ENCODE assay signal across 1 cellular context in the genomic region with DNA sequence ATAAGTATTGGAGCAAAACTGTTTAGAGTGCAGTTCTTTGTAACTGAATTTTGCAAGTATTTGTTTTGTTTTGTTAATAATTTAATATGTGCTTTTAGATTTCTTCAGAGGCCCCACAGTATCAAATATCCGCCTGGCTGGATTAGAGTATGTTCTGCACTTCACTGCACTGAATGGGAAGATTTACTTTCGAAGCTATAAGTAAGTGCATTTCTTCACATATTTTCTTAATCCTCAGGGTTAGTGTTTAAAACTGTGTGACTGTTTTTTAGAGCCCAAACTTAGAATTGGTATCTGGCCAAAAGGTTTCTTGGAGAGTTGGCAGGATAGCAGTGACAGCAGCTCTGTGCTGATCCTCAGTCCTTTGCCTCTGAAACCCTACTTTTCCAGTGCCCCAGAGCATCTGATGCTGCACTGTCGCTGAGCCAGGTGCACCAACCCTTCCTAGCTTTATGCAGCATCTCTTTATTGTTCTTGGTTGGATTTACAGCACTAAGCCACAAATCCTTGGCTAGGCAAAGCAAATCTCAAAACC.
TF ChIP-seq lines count a peak whose summit lies in the region.

No MANE protein-coding gene starts in this region.

TF ChIP-seq in HepG2, 621 proteins besides CTCF, POLR2A, EP300 and RAD21:
- TF ChIP-seq MED1 (CRISPR knock-in tag; IDR thresholded peaks at IDR 0.05) (no peak), ZNF543 (CRISPR knock-in tag; IDR thresholded peaks at IDR 0.05) (no peak), ZNF331 (CRISPR knock-in tag; IDR thresholded peaks at IDR 0.05) (no peak), THAP11 (CRISPR knock-in tag; IDR thresholded peaks at IDR 0.05) (no peak), ZNF441 (CRISPR knock-in tag; IDR thresholded peaks at IDR 0.05; ENCODE audit: borderline replicate concordance) (no peak), ZSCAN31 (CRISPR knock-in tag; IDR thresholded peaks at IDR 0.05; ENCODE audit: low read depth) (no peak), ZFP36L2 (CRISPR knock-in tag; IDR thresholded peaks at IDR 0.05) (no peak), MEIS1 (CRISPR knock-in tag; IDR thresholded peaks at IDR 0.05; ENCODE audit: borderline replicate concordance) (no peak), ZNF564 (CRISPR knock-in tag; IDR thresholded peaks at IDR 0.05) (no peak), DPF2 (CRISPR knock-in tag; IDR thresholded peaks at IDR 0.05; ENCODE audit: borderline replicate concordance, low read depth) (no peak), U2AF1 (optimal IDR thresholded peaks at IDR 0.05; ENCODE audit: low read depth, low read length) (no peak), ZNF607 (CRISPR knock-in tag; IDR thresholded peaks at IDR 0.05; ENCODE audit: borderline replicate concordance) (no peak), KLF9 (CRISPR knock-in tag; IDR thresholded peaks at IDR 0.05; ENCODE audit: low read depth) (no peak), NCOA2 (CRISPR knock-in tag; IDR thresholded peaks at IDR 0.05) (no peak), ZBTB7B (CRISPR knock-in tag; IDR thresholded peaks at IDR 0.05) (no peak)
- TF ChIP-seq, protein P1, sequence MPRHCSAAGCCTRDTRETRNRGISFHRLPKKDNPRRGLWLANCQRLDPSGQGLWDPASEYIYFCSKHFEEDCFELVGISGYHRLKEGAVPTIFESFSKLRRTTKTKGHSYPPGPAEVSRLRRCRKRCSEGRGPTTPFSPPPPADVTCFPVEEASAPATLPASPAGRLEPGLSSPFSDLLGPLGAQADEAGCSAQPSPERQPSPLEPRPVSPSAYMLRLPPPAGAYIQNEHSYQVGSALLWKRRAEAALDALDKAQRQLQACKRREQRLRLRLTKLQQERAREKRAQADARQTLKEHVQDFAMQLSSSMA (CRISPR knock-in tag; IDR thresholded peaks at IDR 0.05), result no peak
- TF ChIP-seq, protein P2, sequence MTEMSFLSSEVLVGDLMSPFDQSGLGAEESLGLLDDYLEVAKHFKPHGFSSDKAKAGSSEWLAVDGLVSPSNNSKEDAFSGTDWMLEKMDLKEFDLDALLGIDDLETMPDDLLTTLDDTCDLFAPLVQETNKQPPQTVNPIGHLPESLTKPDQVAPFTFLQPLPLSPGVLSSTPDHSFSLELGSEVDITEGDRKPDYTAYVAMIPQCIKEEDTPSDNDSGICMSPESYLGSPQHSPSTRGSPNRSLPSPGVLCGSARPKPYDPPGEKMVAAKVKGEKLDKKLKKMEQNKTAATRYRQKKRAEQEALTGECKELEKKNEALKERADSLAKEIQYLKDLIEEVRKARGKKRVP (CRISPR knock-in tag; IDR thresholded peaks at IDR 0.05), result no peak
